9 cellular contexts compared by ENCODE assay signal in genomic region chr2:235027558-235028214, GRCh38.
A peak's percentile ranks its signal among the peaks of the same experiment; 100 is the strongest.
DNase-seq lines count a peak whose midpoint lies in the region; ATAC-seq and TF ChIP-seq lines count a peak whose summit lies in the region.
"Had no signal": no experiment of that assay in that cellular context is flagged by ENCODE, and none has a peak within 500 bp of the region (broad histone marks: within the 10 kb centered on the region; RNA-seq: fewer than 3 reads in every experiment).

No MANE protein-coding gene starts in this region.

- H2AFZ ChIP-seq in PC-9: no peak overlapping the region

- no peaks in the 10 kb centered on the region for H3K9me2 ChIP-seq in PC-9 (ENCODE audit: insufficient read depth)

- CTCF ChIA-PET in PC-9 (lab: Charles Lee): interaction anchor here (0.6 kb wide), 1 partner anchor 81 kb away, joined by 4 read pairs; no protein-coding TSS in a partner anchor

- peaks cover 58% of the 10 kb centered on the region for H3F3A ChIP-seq in PC-9 (ENCODE audit: insufficient read depth, low read depth)

- H3K27me3 ChIP-seq in PC-9 (ENCODE audit: insufficient read depth, low read depth) (no peaks in the 10 kb centered on the region), esophagus (ENCODE audit: control insufficient read depth in 1 of 2, insufficient read depth in 2 of 2, low read length in 2 of 2) (no peaks in the 10 kb centered on the region)

- H3K36me3 ChIP-seq in PC-9 (ENCODE audit: low read depth): no peaks in the 10 kb centered on the region
- H3K36me3 ChIP-seq in esophagus (ENCODE audit: control insufficient read depth in 2 of 2, insufficient read depth in 2 of 2, low read length in 1 of 2): no peaks in the 10 kb centered on the region

- WGBS in esophagus, 2 donors: 48 to 51% methylated on average over 21 of the region's 21 CpGs

- peak overlapping the region; percentile 93 for H3K4me2 ChIP-seq in PC-9

- POLR2A ChIA-PET in PC-9 (lab: Charles Lee; ENCODE audit: unreplicated experiment): interaction anchor here (0.6 to 1.3 kb wide), 12 partner anchors 22 to 1164 kb away, joined by 3 to 15 read pairs (median 4); no protein-coding TSS in a partner anchor

- BruUV-seq in PC-9 (replicated peaks; lab: Mats Ljungman, UMichigan): no TSS peak

- no peaks in the 10 kb centered on the region for H4K20me1 ChIP-seq in PC-9 (ENCODE audit: insufficient read depth)

- H3K9me3 ChIP-seq in PC-9 (ENCODE audit: insufficient read depth, low read depth) (no peaks in the 10 kb centered on the region), esophagus (ENCODE audit: control insufficient read depth in 2 of 2, insufficient read depth in 1 of 2, low read depth in 1 of 2, low read length in 1 of 2) (no peaks in the 10 kb centered on the region)

- 0 out of 2 replicates have a peak, but pooled peaks have one; percentile 7 for TF ChIP-seq CTCF in PC-9 (conservative IDR thresholded peaks at IDR 0.05)

- intact Hi-C loops in PC-9 (cut with micrococcal nuclease; ENCODE audit: unreplicated experiment): loop anchor here (1.0 to 2.0 kb wide), 9 partner anchors 18 to 147 kb away; partner anchors contain the start of gene SH3BP4

- ATAC-seq in HG02852 (IDR thresholded peaks at IDR 0.05; ENCODE audit: unreplicated experiment): no peak

- peaks cover 90% of the 10 kb centered on the region for H3K79me2 ChIP-seq in PC-9 (ENCODE audit: low read depth)

- H3K27ac ChIP-seq in PC-9: peak overlapping the region; percentile 98
- peak overlapping the region; percentile 86 to 93 for H3K27ac ChIP-seq in esophagus (ENCODE audit: low read depth in 2 of 2, low read length in 1 of 2)

- DNase-seq in ELR (ENCODE audit: low read depth): peak; percentile 65
- DNase-seq in PC-9: peak; percentile 72 to 92
- peak; percentile 42 for DNase-seq in retina
- DNase-seq in activated CD4-positive, alpha-beta T cell treated with anti-CD3 and anti-CD28 coated beads, Interleukin-2, amount 50 U/mL, for 1 hour: no peak
- DNase-seq in NCI-H2227 (lab: John Stamatoyannopoulos, UW; ENCODE audit: unreplicated experiment): no peak
- no peak for DNase-seq in activated effector memory CD4-positive, alpha-beta T cell treated with anti-CD3 and anti-CD28 coated beads, Interleukin-2, amount 50 U/mL, for 16 hours
- DNase-seq: activated B cell treated with CpG ODN at 0.5 μM for 24 hours had no signal

- H3K4me3 ChIP-seq in PC-9: peak overlapping the region; percentile 61
- no peak overlapping the region for H3K4me3 ChIP-seq in esophagus (ENCODE audit: low read depth in 1 of 2, low read length in 2 of 2)

- peaks cover 72% of the 10 kb centered on the region for H3K4me1 ChIP-seq in PC-9 (replicated peaks; ENCODE audit: insufficient read depth)
- H3K4me1 ChIP-seq in esophagus (ENCODE audit: control insufficient read depth in 2 of 2, insufficient read depth in 2 of 2, low read length in 1 of 2): peaks cover 9 to 27% of the 10 kb centered on the region in 2 donors

Comparison
In these comparisons a context has a peak if more than half of its experiments do, and no peak if none do; other contexts are left out.
1. DNase-seq: peak in ELR (single experiment), PC-9 (2 of 2) and retina (single experiment); none in activated CD4-positive, alpha-beta T cell treated with anti-CD3 and anti-CD28 coated beads, Interleukin-2, amount 50 U/mL, for 1 hour (single experiment), NCI-H2227 (single experiment) and activated effector memory CD4-positive, alpha-beta T cell treated with anti-CD3 and anti-CD28 coated beads, Interleukin-2, amount 50 U/mL, for 16 hours (single experiment).